1 cellular context compared by ENCODE assay signal in the genomic region with DNA sequence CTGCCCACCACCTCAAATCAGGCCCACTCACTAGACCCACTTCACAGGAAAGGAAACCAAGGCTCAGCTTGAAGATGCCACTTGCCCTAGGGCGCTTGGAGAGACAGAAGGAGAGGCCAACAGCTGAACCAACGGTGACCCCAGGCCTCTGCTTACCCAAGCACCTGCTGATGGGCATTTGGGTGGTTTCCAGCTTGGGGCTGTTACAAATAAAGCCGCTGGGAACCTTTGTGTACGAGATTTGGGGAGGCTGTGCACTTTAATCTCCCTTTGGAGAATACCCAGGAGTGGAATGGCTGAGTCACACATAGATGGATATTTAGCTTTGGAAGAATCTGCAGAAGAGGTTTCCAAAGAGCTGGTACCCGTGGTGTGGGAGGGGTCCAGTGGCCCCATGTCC.
A peak's percentile ranks its signal among the peaks of the same experiment; 100 is the strongest.
TF ChIP-seq lines count a peak whose summit lies in the region.

No MANE protein-coding gene starts in this region.

TF ChIP-seq in HepG2, 621 proteins besides CTCF, POLR2A, EP300 and RAD21 (continued from another document):
- TF ChIP-seq, protein P1, sequence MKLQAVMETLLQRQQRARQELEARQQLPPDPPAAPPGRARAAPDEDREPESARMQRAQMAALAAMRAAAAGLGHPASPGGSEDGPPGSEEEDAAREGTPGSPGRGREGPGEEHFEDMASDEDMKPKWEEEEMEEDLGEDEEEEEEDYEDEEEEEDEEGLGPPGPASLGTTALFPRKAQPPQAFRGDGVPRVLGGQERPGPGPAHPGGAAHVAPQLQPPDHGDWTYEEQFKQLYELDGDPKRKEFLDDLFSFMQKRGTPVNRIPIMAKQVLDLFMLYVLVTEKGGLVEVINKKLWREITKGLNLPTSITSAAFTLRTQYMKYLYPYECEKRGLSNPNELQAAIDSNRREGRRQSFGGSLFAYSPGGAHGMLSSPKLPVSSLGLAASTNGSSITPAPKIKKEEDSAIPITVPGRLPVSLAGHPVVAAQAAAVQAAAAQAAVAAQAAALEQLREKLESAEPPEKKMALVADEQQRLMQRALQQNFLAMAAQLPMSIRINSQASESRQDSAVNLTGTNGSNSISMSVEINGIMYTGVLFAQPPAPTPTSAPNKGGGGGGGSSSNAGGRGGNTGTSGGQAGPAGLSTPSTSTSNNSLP (IDR thresholded peaks at IDR 0.05; ENCODE audit: low read depth, low read length): no peak
- TF ChIP-seq PRMT3 (CRISPR knock-in tag; IDR thresholded peaks at IDR 0.05; ENCODE audit: borderline replicate concordance, low read depth): no peak
- TF ChIP-seq, protein P2, sequence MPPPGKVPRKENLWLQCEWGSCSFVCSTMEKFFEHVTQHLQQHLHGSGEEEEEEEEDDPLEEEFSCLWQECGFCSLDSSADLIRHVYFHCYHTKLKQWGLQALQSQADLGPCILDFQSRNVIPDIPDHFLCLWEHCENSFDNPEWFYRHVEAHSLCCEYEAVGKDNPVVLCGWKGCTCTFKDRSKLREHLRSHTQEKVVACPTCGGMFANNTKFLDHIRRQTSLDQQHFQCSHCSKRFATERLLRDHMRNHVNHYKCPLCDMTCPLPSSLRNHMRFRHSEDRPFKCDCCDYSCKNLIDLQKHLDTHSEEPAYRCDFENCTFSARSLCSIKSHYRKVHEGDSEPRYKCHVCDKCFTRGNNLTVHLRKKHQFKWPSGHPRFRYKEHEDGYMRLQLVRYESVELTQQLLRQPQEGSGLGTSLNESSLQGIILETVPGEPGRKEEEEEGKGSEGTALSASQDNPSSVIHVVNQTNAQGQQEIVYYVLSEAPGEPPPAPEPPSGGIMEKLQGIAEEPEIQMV (CRISPR knock-in tag; IDR thresholded peaks at IDR 0.05; ENCODE audit: low read depth): no peak
- TF ChIP-seq, protein P3, sequence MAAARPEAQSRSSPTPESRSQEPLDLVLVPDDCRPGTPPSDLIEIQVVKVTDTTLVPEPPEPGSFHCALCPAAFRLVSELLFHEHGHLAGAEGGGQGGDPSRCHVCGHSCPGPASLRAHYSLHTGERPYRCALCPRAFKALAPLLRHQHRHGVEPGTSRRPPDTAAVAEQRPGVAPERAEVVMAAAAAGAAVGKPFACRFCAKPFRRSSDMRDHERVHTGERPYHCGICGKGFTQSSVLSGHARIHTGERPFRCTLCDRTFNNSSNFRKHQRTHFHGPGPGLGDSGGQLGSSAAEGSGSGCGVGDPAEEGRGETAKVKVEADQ (CRISPR knock-in tag; IDR thresholded peaks at IDR 0.05; ENCODE audit: borderline replicate concordance): no peak
- TF ChIP-seq ASH2L (IDR thresholded peaks at IDR 0.05; ENCODE audit: insufficient read length, low read depth, low read length): no peak
- no peak for TF ChIP-seq ZNF333 (CRISPR knock-in tag; IDR thresholded peaks at IDR 0.05; ENCODE audit: borderline replicate concordance)
- TF ChIP-seq SMARCC2 (IDR thresholded peaks at IDR 0.05): no peak
- TF ChIP-seq ZNF629 (CRISPR knock-in tag; conservative IDR thresholded peaks at IDR 0.05): peak; percentile 39; the same call in 1 of the 2 replicates
- TF ChIP-seq ETV5 (CRISPR knock-in tag; IDR thresholded peaks at IDR 0.05; ENCODE audit: borderline replicate concordance): no peak
- TF ChIP-seq PHF8 (CRISPR knock-in tag; IDR thresholded peaks at IDR 0.05): no peak
- no peak for TF ChIP-seq KMT2B (CRISPR knock-in tag; IDR thresholded peaks at IDR 0.05)
